Comparison of ENCODE assay signal across 19 cellular contexts in genomic region chr13:105276571-105276970, GRCh38.
"Had no signal": no experiment of that assay in that cellular context is flagged by ENCODE, and none has a peak within 500 bp of the region (broad histone marks: within the 10 kb centered on the region; RNA-seq: fewer than 3 reads in every experiment).

No MANE protein-coding gene starts in this region.

- DNase-seq: effector memory CD4-positive, alpha-beta T cell; glutamatergic neuron; islet precursor cell; left ventricle myocardium inferior; lower lobe of right lung; naive B cell; psoas muscle; retina; right lobe of liver; spleen; stimulated activated CD4-positive, alpha-beta T cell treated with anti-CD3 and anti-CD28 coated beads, Interleukin-15, amount 100 ng/mL, for 24 hours; stimulated activated CD4-positive, alpha-beta T cell treated with anti-CD3 and anti-CD28 coated beads, Interleukin-1b, Interleukin-23, amount 100 ng/mL, for 48 hours; stimulated activated CD4-positive, alpha-beta T cell treated with anti-CD3 and anti-CD28 coated beads, Interleukin-4, amount 100 ng/mL, for 24 hours; tibial artery; upper lobe of left lung had no signal

- ATAC-seq: esophagus mucosa; gastroesophageal sphincter; psoas muscle; right lobe of liver; stimulated activated memory B cell treated with anti-CD40 and anti-IgM and Interleukin-4, amounts not matched to agents 10 μg/mL and 1 μg/mL and 100 μg/mL, for 72 hours had no signal

- H3K9me3 ChIP-seq: gastroesophageal sphincter, left ventricle myocardium inferior, lower lobe of right lung, psoas muscle, right lobe of liver, spleen, tibial artery, upper lobe of left lung, vagina had no signal

- H3K4me1 ChIP-seq: gastroesophageal sphincter, left ventricle myocardium inferior, lower lobe of right lung, psoas muscle, right lobe of liver, spleen, upper lobe of left lung, vagina had no signal

- H3K27me3 ChIP-seq: gastroesophageal sphincter, right lobe of liver, spleen, tibial artery, upper lobe of left lung, vagina had no signal

- H3K27ac ChIP-seq: gastroesophageal sphincter, left ventricle myocardium inferior, lower lobe of right lung, psoas muscle, right lobe of liver, spleen, tibial artery, upper lobe of left lung, vagina had no signal

- H3K4me3 ChIP-seq: gastroesophageal sphincter, left ventricle myocardium inferior, lower lobe of right lung, psoas muscle, right lobe of liver, spleen, tibial artery, upper lobe of left lung, vagina had no signal

- H3K36me3 ChIP-seq: gastroesophageal sphincter, left ventricle myocardium inferior, lower lobe of right lung, right lobe of liver, spleen, tibial artery, upper lobe of left lung, vagina had no signal
